Comparison of ENCODE assay signal across 13 cellular contexts in genomic region chr10:4677296-4678021, GRCh38.
DNase-seq lines count a peak whose midpoint lies in the region; ATAC-seq, FAIRE-seq and TF ChIP-seq lines count a peak whose summit lies in the region.
"Had no signal": no experiment of that assay in that cellular context is flagged by ENCODE, and none has a peak within 500 bp of the region (broad histone marks: within the 10 kb centered on the region; RNA-seq: fewer than 3 reads in every experiment).

No MANE protein-coding gene starts in this region.

- no peak overlapping the region for H3K27ac Mint-ChIP-seq in astrocyte (ENCODE audit: unreplicated experiment)

- peaks cover 8% of the 10 kb centered on the region for H3K4me1 Mint-ChIP-seq in astrocyte (ENCODE audit: low read depth, unreplicated experiment)

- intact Hi-C loops in Right ventricle myocardium superior (cut with DNase I) (no loop called here), pancreas (cut with DNase I) (no loop called here)

- no peak overlapping the region for H3K4me3 Mint-ChIP-seq in astrocyte (ENCODE audit: unreplicated experiment)

- ATAC-seq in Right ventricle myocardium superior (ENCODE audit: poor library complexity) (peak; percentile 92), pancreas (peak; percentile 89 to 93 (median 90)), HG02642 (IDR thresholded peaks at IDR 0.05; ENCODE audit: poor library complexity, unreplicated experiment) (no peak)

- H4K20me1 ChIP-seq in astrocyte (ENCODE audit: insufficient read depth, low read length): no peaks in the 10 kb centered on the region

- FAIRE-seq in astrocyte (lab: Jason Lieb, UNC) (peak; percentile 69), pancreas (lab: Jason Lieb, UNC) (no peak)

- H3K4me3 ChIP-seq in astrocyte (ENCODE audit: insufficient read depth, low read depth, low read length) (peak overlapping the region; percentile 30), pancreas (no peak overlapping the region)

- peak overlapping the region; percentile 76 for H3K4me2 ChIP-seq in astrocyte (ENCODE audit: low read length)

- H3K27ac ChIP-seq in astrocyte (ENCODE audit: low read depth, low read length) (peak overlapping the region; percentile 82), pancreas (peak overlapping the region in 3 of 4 donors; percentile 48 to 61 (median 56))
- H3K27ac ChIP-seq: HL-60 had no signal

- TF ChIP-seq CTCF in astrocyte (IDR thresholded peaks at IDR 0.05; ENCODE audit: insufficient read depth, low read depth, low read length): no peak
- TF ChIP-seq CTCF in pancreas (IDR thresholded peaks at IDR 0.05): no peak

- no peaks in the 10 kb centered on the region for H3K27me3 ChIP-seq in astrocyte (ENCODE audit: insufficient read depth, low read length)
- peaks cover 0 to 9% (median 0%) of the 10 kb centered on the region in 4 donors for H3K27me3 ChIP-seq in pancreas
- H3K27me3 ChIP-seq: BE2C had no signal

- H2AFZ ChIP-seq in astrocyte (ENCODE audit: low read depth, low read length): peak overlapping the region; percentile 11

- H3K9me3 ChIP-seq in astrocyte (ENCODE audit: insufficient read depth, low read depth, low read length) (no peaks in the 10 kb centered on the region), pancreas (no peaks in the 10 kb centered on the region)
- H3K9me3 ChIP-seq: BE2C had no signal

- no peaks in the 10 kb centered on the region for H3K36me3 Mint-ChIP-seq in astrocyte (ENCODE audit: low read depth, unreplicated experiment)

- DNase-seq in ELR (ENCODE audit: low read depth) (peak; percentile 59), astrocyte (ENCODE audit: low read depth) (peak; percentile 77), Right ventricle myocardium superior (no peak), pancreas (no peak), T-helper 2 cell (no peak), activated gamma-delta T cell treated with Interleukin-2 at 50 U/mL for 16 hours (no peak), HuH-7 (ENCODE audit: low spot score) (no peak)
- DNase-seq: activated T-cell treated with anti-CD3 and anti-CD28 coated beads, Interleukin-2, amount 50 U/mL, for 48 hours; BE2C; cerebellar nuclear complex; NCI-H1436 had no signal

- no peaks in the 10 kb centered on the region for H3K9me3 Mint-ChIP-seq in astrocyte (ENCODE audit: unreplicated experiment)

- peak overlapping the region; percentile 69 for H3K9ac ChIP-seq in astrocyte (ENCODE audit: low read length)

- H3K27me3 Mint-ChIP-seq in astrocyte (ENCODE audit: low read depth, unreplicated experiment): no peaks in the 10 kb centered on the region

- peaks cover 16% of the 10 kb centered on the region for H3K79me2 ChIP-seq in astrocyte (ENCODE audit: insufficient read depth, low read length)

- 23 to 25% methylated on average over 5 of the region's 5 CpGs for WGBS in pancreas, 2 donors

- peaks cover 15% of the 10 kb centered on the region for H3K4me1 ChIP-seq in astrocyte (ENCODE audit: insufficient read depth, low read length)
- H3K4me1 ChIP-seq in pancreas: peaks cover 17 to 19% (median 18%) of the 10 kb centered on the region in 3 donors
- H3K4me1 ChIP-seq: BE2C had no signal

- H3K36me3 ChIP-seq in astrocyte (ENCODE audit: insufficient read depth, low read length): no peaks in the 10 kb centered on the region
- no peaks in the 10 kb centered on the region for H3K36me3 ChIP-seq in pancreas
- H3K36me3 ChIP-seq: BE2C had no signal

Comparison
In these comparisons a context has a peak if more than half of its experiments do, and no peak if none do; other contexts are left out.
1. DNase-seq: peak in ELR (single experiment) and astrocyte (single experiment); none in Right ventricle myocardium superior (single experiment), pancreas (0 of 6), T-helper 2 cell (0 of 5), activated gamma-delta T cell treated with Interleukin-2 at 50 U/mL for 16 hours (single experiment) and HuH-7 (single experiment).